Comparison of ENCODE assay signal across 1 cellular context in genomic region chr7:127619681-127620405, GRCh38.
TF ChIP-seq lines count a peak whose summit lies in the region.

No MANE protein-coding gene starts in this region.

TF ChIP-seq in SK-N-SH treated with all-trans-retinoic acid at 6 μM for 48 hours, 23 proteins besides CTCF, POLR2A, EP300 and RAD21 (continued from another document):
- TF ChIP-seq PATZ1 (CRISPR knock-in tag; IDR thresholded peaks at IDR 0.05; ENCODE audit: borderline replicate concordance): no peak
- TF ChIP-seq GLIS3 (CRISPR knock-in tag; IDR thresholded peaks at IDR 0.05): no peak
- TF ChIP-seq POU6F1 (CRISPR knock-in tag; IDR thresholded peaks at IDR 0.05; ENCODE audit: borderline replicate concordance, low read depth): no peak
- TF ChIP-seq TOX (CRISPR knock-in tag; IDR thresholded peaks at IDR 0.05; ENCODE audit: borderline replicate concordance): no peak
- TF ChIP-seq TCF4 (CRISPR knock-in tag; IDR thresholded peaks at IDR 0.05; ENCODE audit: borderline replicate concordance): no peak
- no peak for TF ChIP-seq CSDC2 (CRISPR knock-in tag; IDR thresholded peaks at IDR 0.05)
- TF ChIP-seq ISL1 (CRISPR knock-in tag; IDR thresholded peaks at IDR 0.05): no peak
- TF ChIP-seq ESRRG (CRISPR knock-in tag; IDR thresholded peaks at IDR 0.05): no peak
- TF ChIP-seq ZNF565 (CRISPR knock-in tag; conservative IDR thresholded peaks at IDR 0.05; ENCODE audit: low read depth): no peak
